8 cellular contexts compared by ENCODE assay signal in the genomic region with DNA sequence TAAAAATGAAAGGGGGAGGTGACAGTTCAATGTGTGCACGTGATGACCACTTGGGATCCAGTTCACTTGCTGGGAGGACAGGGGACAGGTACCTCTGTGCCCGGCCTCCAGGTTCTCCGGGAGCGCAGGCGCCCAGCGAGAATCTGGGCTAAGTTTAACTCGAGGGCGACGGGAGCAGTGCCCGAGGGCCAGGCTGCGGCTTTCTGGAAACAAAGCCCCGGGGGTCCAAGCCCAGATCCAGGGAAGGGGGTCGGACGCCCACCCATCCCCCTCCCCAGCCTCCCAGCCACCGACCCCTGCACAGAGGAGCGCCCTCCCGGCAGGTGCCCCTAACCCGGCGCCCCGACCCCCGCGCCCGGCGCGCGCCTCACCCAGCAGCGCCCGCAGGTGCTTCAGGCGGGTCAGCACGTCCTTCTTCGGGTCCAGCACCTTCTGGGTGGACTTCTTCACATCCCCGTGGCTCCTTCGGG. TPM values are rescaled to one million over a fixed set of nuclear protein-coding genes. Genes with fewer than 3 reads are reported as not detected.
DNase-seq lines count a peak whose midpoint lies in the region; ATAC-seq and FAIRE-seq lines count a peak whose summit lies in the region.

No MANE protein-coding gene starts in this region.

- FAIRE-seq in HTR-8/SVneo (lab: Jason Lieb, UNC): no peak

- H3K27me3 Mint-ChIP-seq in activated T-cell treated with anti-CD3 and anti-CD28 coated beads, Interleukin-2, amount 50 U/mL, for 72 hours (ENCODE audit: low read depth): no peaks in the 10 kb centered on the region

- ATAC-seq in GM19372 (IDR thresholded peaks at IDR 0.05; ENCODE audit: low read depth, unreplicated experiment) (peak; percentile 5), left cardiac atrium (peak; percentile 10 to 38)
- no peak for ATAC-seq in activated T-cell treated with anti-CD3 and anti-CD28 coated beads, Interleukin-2, amount 50 U/mL, for 72 hours (replicated peaks in 1 of 2)

- H3K4me3 ChIP-seq in BLaER1 (peak overlapping the region; percentile 94), rectal smooth muscle tissue (ENCODE audit: low read length) (peak overlapping the region; percentile 91)

- H3K27me3 ChIP-seq in BLaER1: no peaks in the 10 kb centered on the region
- no peaks in the 10 kb centered on the region for H3K27me3 ChIP-seq in rectal smooth muscle tissue (ENCODE audit: control insufficient read depth, insufficient read depth, low read length)

- H3K27ac ChIP-seq in BLaER1 (peak overlapping the region; percentile 90), rectal smooth muscle tissue (ENCODE audit: low read depth, low read length) (peak overlapping the region; percentile 94)

- DNase-seq in HTR-8/SVneo (ENCODE audit: insufficient read length, low spot score) (peak; percentile 5), left cardiac atrium (no peak), NCI-H2107 (lab: John Stamatoyannopoulos, UW) (no peak), superior temporal gyrus (ENCODE audit: extremely low spot score) (no peak)
- DNase-seq in activated T-cell treated with anti-CD3 and anti-CD28 coated beads, Interleukin-2, amount 50 U/mL, for 72 hours: peak in 1 of 2 donors; percentile 4

- H3K36me3 ChIP-seq in BLaER1 (peaks cover 7% of the 10 kb centered on the region; the same call in 1 of the 2 replicates), rectal smooth muscle tissue (ENCODE audit: control insufficient read depth, insufficient read depth, low read length) (peaks cover 2% of the 10 kb centered on the region)

- intact Hi-C loops in left cardiac atrium (cut with DNase I): no loop called here

- H3K9ac ChIP-seq in BLaER1: peak overlapping the region; percentile 90
- peak overlapping the region; percentile 62 for H3K9ac ChIP-seq in rectal smooth muscle tissue (ENCODE audit: low read length)

- H3K36me3 Mint-ChIP-seq in activated T-cell treated with anti-CD3 and anti-CD28 coated beads, Interleukin-2, amount 50 U/mL, for 72 hours (ENCODE audit: insufficient read depth in 2 of 2): peaks cover 0 to 8% of the 10 kb centered on the region in 2 donors

- no peaks in the 10 kb centered on the region for H3K9me3 ChIP-seq in BLaER1

- H3K4me2 ChIP-seq in BLaER1: peak overlapping the region; percentile 95

- peaks cover 2 to 5% of the 10 kb centered on the region in 2 donors for H3K9me3 Mint-ChIP-seq in activated T-cell treated with anti-CD3 and anti-CD28 coated beads, Interleukin-2, amount 50 U/mL, for 72 hours

- peaks cover 6% of the 10 kb centered on the region; the same call in 1 of the 2 replicates for H4K20me1 ChIP-seq in BLaER1

- peak overlapping the region; percentile 95 for H3K27ac Mint-ChIP-seq in activated T-cell treated with anti-CD3 and anti-CD28 coated beads, Interleukin-2, amount 50 U/mL, for 72 hours

- peak overlapping the region; percentile 95 to 96 for H3K4me3 Mint-ChIP-seq in activated T-cell treated with anti-CD3 and anti-CD28 coated beads, Interleukin-2, amount 50 U/mL, for 72 hours

- H3K4me1 ChIP-seq in BLaER1 (peaks cover 25% of the 10 kb centered on the region), rectal smooth muscle tissue (ENCODE audit: control insufficient read depth, insufficient read depth, low read length) (peaks cover 5% of the 10 kb centered on the region)

- peaks cover 44% of the 10 kb centered on the region for H3K4me1 Mint-ChIP-seq in activated T-cell treated with anti-CD3 and anti-CD28 coated beads, Interleukin-2, amount 50 U/mL, for 72 hours (ENCODE audit: low read depth)

RNA-seq across cellular contexts. Expression of gene RALGAPA2, which starts 0.4 kb away (rescaled TPM):
- total RNA-seq in activated T-cell treated with anti-CD3 and anti-CD28 coated beads, Interleukin-2, amount 50 U/mL, for 72 hours: 10 to 100 TPM; 38.4 to 46.8 TPM
- 10 to 100 TPM; 29.9 to 35.2 TPM for total RNA-seq in left cardiac atrium

Comparison
In these comparisons a context has a peak if more than half of its experiments do, and no peak if none do; other contexts are left out.
1. ATAC-seq: peak in GM19372 (single experiment) and left cardiac atrium (2 of 2); none in activated T-cell treated with anti-CD3 and anti-CD28 coated beads, Interleukin-2, amount 50 U/mL, for 72 hours (0 of 2).